1 cellular context compared by ENCODE assay signal in the genomic region with DNA sequence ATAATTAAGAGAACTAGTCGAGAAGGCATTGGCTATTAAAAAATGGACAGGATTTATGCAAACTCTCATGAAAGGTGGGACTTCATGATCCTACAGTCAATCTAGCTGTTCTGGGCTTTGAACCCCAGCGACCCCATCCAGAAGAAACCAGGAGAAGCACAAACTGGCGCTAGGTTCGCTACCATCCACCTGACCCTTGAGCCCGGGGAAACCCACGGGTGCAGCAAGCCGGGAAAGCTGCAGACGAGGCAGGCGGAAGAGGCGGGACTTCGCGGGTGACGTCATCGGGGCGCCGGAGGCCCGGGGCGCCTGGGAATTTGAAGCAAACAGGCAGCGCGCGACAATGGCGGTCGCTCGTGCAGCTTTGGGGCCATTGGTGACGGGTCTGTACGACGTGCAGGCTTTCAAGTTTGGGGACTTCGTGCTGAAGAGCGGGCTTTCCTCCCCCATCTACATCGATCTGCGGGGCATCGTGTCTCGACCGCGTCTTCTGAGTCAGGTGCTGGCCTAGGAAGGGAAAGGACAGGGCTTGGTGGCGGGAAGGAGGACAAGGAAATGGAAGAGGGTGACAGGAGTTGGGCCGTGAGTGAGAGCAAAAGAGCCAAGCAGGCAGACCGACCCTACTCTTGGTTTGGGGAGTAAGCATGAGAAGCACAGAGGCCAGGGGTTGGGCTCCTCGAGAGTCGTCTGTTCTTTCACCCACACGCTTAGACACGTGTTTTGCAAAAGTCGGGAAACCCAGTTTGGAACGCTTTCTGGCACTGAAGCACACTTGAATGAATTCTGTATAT.
TF ChIP-seq lines count a peak whose summit lies in the region.

A gene (plus strand): TSS at position 324 of the 791 bp plus-strand sequence. CDS start 20 bp downstream, at position 344.

TF ChIP-seq in HEK293, 187 proteins besides CTCF, POLR2A, EP300 and RAD21 (continued from another document and continues in another):
- TF ChIP-seq, protein P1, sequence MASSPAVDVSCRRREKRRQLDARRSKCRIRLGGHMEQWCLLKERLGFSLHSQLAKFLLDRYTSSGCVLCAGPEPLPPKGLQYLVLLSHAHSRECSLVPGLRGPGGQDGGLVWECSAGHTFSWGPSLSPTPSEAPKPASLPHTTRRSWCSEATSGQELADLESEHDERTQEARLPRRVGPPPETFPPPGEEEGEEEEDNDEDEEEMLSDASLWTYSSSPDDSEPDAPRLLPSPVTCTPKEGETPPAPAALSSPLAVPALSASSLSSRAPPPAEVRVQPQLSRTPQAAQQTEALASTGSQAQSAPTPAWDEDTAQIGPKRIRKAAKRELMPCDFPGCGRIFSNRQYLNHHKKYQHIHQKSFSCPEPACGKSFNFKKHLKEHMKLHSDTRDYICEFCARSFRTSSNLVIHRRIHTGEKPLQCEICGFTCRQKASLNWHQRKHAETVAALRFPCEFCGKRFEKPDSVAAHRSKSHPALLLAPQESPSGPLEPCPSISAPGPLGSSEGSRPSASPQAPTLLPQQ (tag by site-specific recombination; IDR thresholded peaks at IDR 0.05) = peak; percentile 58; the same call in 1 of the 2 replicates
- TF ChIP-seq ZFP3 (tag by site-specific recombination; IDR thresholded peaks at IDR 0.05; ENCODE audit: low read depth) (no peak), ZNF391 (tag by site-specific recombination; IDR thresholded peaks at IDR 0.05; ENCODE audit: borderline replicate concordance, low read depth) (peak; percentile 30; the same call in 1 of the 2 replicates), ZNF529 (tag by site-specific recombination; IDR thresholded peaks at IDR 0.05; ENCODE audit: insufficient replicate concordance) (no peak), ZBTB8A (tag by site-specific recombination; IDR thresholded peaks at IDR 0.05) (peak; percentile 87), ZNF423 (tag by site-specific recombination; IDR thresholded peaks at IDR 0.05) (no peak), ZNF184 (tag by site-specific recombination; IDR thresholded peaks at IDR 0.05) (no peak), ZNF394 (tag by site-specific recombination; IDR thresholded peaks at IDR 0.05; ENCODE audit: borderline replicate concordance) (peak; percentile 42; the same call in 1 of the 2 replicates), ZNF350 (tag by site-specific recombination; IDR thresholded peaks at IDR 0.05) (no peak), YY2 (tag by site-specific recombination; IDR thresholded peaks at IDR 0.05) (peak; percentile 93), ZNF596 (tag by site-specific recombination; IDR thresholded peaks at IDR 0.05) (no peak), TRIM28 (IDR thresholded peaks at IDR 0.05; ENCODE audit: borderline replicate concordance, low read length) (peak; percentile 65; the same call in 1 of the 2 replicates), ZNF76 (tag by site-specific recombination; IDR thresholded peaks at IDR 0.05; ENCODE audit: borderline replicate concordance, low read depth) (peak; percentile 90), ZNF501 (tag by site-specific recombination; IDR thresholded peaks at IDR 0.05) (peak; percentile 86), SP7 (tag by site-specific recombination; IDR thresholded peaks at IDR 0.05) (peak; percentile 61; the same call in 1 of the 2 replicates), SCRT1 (tag by site-specific recombination; IDR thresholded peaks at IDR 0.05; ENCODE audit: borderline replicate concordance) (no peak), ZNF660 (tag by site-specific recombination; IDR thresholded peaks at IDR 0.05) (peak; percentile 63), ZNF223 (tag by site-specific recombination; IDR thresholded peaks at IDR 0.05) (no peak), KLF16 (tag by site-specific recombination; IDR thresholded peaks at IDR 0.05) (peak; percentile 59; the same call in 1 of the 2 replicates), ZNF521 (tag by site-specific recombination; IDR thresholded peaks at IDR 0.05) (no peak), ZNF561 (tag by site-specific recombination; IDR thresholded peaks at IDR 0.05; ENCODE audit: borderline replicate concordance) (peak; percentile 51; the same call in 1 of the 2 replicates), SCRT2 (tag by site-specific recombination; IDR thresholded peaks at IDR 0.05) (peak; percentile 90), ZNF274 (IDR thresholded peaks at IDR 0.05; ENCODE audit: low read length) (no peak), ZNF274 (tag by site-specific recombination; IDR thresholded peaks at IDR 0.05; ENCODE audit: borderline replicate concordance) (no peak), ZNF366 (tag by site-specific recombination; conservative IDR thresholded peaks at IDR 0.05) (peak; percentile 43), ZNF169 (tag by site-specific recombination; IDR thresholded peaks at IDR 0.05) (no peak), ZNF16 (tag by site-specific recombination; IDR thresholded peaks at IDR 0.05; ENCODE audit: low read depth) (no peak), ZNF629 (tag by site-specific recombination; IDR thresholded peaks at IDR 0.05) (peak; percentile 97), YY1 (tag by site-specific recombination; IDR thresholded peaks at IDR 0.05) (peak; percentile 95), ZNF2 (tag by site-specific recombination; IDR thresholded peaks at IDR 0.05) (peak; percentile 92), EGR2 (tag by site-specific recombination; IDR thresholded peaks at IDR 0.05; ENCODE audit: low read depth) (no peak)
- TF ChIP-seq, protein P2, sequence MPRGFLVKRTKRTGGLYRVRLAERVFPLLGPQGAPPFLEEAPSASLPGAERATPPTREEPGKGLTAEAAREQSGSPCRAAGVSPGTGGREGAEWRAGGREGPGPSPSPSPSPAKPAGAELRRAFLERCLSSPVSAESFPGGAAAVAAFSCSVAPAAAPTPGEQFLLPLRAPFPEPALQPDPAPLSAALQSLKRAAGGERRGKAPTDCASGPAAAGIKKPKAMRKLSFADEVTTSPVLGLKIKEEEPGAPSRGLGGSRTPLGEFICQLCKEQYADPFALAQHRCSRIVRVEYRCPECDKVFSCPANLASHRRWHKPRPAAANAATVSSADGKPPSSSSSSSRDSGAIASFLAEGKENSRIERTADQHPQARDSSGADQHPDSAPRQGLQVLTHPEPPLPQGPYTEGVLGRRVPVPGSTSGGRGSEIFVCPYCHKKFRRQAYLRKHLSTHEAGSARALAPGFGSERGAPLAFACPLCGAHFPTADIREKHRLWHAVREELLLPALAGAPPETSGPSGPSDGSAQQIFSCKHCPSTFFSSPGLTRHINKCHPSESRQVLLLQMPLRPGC (tag by site-specific recombination; IDR thresholded peaks at IDR 0.05) = no peak
- TF ChIP-seq, protein P3, sequence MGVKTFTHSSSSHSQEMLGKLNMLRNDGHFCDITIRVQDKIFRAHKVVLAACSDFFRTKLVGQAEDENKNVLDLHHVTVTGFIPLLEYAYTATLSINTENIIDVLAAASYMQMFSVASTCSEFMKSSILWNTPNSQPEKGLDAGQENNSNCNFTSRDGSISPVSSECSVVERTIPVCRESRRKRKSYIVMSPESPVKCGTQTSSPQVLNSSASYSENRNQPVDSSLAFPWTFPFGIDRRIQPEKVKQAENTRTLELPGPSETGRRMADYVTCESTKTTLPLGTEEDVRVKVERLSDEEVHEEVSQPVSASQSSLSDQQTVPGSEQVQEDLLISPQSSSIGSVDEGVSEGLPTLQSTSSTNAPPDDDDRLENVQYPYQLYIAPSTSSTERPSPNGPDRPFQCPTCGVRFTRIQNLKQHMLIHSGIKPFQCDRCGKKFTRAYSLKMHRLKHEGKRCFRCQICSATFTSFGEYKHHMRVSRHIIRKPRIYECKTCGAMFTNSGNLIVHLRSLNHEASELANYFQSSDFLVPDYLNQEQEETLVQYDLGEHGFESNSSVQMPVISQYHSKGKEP (tag by site-specific recombination; IDR thresholded peaks at IDR 0.05) = 0 out of 2 replicates have a peak, but pooled peaks have one; percentile 10
- TF ChIP-seq, protein P4, sequence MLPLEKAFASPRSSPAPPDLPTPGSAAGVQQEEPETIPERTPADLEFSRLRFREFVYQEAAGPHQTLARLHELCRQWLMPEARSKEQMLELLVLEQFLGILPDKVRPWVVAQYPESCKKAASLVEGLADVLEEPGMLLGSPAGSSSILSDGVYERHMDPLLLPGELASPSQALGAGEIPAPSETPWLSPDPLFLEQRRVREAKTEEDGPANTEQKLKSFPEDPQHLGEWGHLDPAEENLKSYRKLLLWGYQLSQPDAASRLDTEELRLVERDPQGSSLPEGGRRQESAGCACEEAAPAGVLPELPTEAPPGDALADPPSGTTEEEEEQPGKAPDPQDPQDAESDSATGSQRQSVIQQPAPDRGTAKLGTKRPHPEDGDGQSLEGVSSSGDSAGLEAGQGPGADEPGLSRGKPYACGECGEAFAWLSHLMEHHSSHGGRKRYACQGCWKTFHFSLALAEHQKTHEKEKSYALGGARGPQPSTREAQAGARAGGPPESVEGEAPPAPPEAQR (tag by site-specific recombination; IDR thresholded peaks at IDR 0.05) = 0 out of 2 replicates have a peak, but pooled peaks have one; percentile 58
- TF ChIP-seq, protein P5, sequence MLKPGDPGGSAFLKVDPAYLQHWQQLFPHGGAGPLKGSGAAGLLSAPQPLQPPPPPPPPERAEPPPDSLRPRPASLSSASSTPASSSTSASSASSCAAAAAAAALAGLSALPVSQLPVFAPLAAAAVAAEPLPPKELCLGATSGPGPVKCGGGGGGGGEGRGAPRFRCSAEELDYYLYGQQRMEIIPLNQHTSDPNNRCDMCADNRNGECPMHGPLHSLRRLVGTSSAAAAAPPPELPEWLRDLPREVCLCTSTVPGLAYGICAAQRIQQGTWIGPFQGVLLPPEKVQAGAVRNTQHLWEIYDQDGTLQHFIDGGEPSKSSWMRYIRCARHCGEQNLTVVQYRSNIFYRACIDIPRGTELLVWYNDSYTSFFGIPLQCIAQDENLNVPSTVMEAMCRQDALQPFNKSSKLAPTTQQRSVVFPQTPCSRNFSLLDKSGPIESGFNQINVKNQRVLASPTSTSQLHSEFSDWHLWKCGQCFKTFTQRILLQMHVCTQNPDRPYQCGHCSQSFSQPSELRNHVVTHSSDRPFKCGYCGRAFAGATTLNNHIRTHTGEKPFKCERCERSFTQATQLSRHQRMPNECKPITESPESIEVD (tag by site-specific recombination; IDR thresholded peaks at IDR 0.05) = no peak
- TF ChIP-seq, protein P6, sequence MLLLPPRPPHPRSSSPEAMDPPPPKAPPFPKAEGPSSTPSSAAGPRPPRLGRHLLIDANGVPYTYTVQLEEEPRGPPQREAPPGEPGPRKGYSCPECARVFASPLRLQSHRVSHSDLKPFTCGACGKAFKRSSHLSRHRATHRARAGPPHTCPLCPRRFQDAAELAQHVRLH (tag by site-specific recombination; IDR thresholded peaks at IDR 0.05) = peak; percentile 32; the same call in 1 of the 2 replicates
- TF ChIP-seq, protein P7, sequence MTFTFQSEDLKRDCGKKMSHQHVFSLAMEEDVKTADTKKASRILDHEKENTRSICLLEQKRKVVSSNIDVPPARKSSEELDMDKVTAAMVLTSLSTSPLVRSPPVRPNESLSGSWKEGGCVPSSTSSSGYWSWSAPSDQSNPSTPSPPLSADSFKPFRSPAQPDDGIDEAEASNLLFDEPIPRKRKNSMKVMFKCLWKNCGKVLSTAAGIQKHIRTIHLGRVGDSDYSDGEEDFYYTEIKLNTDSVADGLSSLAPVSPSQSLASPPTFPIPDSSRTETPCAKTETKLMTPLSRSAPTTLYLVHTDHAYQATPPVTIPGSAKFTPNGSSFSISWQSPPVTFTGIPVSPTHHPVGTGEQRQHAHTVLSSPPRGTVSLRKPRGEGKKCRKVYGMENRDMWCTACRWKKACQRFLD (tag by site-specific recombination; IDR thresholded peaks at IDR 0.05) = no peak
- TF ChIP-seq, protein P8, sequence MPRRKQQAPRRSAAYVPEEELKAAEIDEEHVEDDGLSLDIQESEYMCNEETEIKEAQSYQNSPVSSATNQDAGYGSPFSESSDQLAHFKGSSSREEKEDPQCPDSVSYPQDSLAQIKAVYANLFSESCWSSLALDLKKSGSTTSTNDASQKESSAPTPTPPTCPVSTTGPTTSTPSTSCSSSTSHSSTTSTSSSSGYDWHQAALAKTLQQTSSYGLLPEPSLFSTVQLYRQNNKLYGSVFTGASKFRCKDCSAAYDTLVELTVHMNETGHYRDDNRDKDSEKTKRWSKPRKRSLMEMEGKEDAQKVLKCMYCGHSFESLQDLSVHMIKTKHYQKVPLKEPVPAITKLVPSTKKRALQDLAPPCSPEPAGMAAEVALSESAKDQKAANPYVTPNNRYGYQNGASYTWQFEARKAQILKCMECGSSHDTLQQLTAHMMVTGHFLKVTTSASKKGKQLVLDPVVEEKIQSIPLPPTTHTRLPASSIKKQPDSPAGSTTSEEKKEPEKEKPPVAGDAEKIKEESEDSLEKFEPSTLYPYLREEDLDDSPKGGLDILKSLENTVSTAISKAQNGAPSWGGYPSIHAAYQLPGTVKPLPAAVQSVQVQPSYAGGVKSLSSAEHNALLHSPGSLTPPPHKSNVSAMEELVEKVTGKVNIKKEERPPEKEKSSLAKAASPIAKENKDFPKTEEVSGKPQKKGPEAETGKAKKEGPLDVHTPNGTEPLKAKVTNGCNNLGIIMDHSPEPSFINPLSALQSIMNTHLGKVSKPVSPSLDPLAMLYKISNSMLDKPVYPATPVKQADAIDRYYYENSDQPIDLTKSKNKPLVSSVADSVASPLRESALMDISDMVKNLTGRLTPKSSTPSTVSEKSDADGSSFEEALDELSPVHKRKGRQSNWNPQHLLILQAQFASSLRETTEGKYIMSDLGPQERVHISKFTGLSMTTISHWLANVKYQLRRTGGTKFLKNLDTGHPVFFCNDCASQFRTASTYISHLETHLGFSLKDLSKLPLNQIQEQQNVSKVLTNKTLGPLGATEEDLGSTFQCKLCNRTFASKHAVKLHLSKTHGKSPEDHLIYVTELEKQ (tag by site-specific recombination; IDR thresholded peaks at IDR 0.05; ENCODE audit: borderline replicate concordance) = peak; percentile 14; the same call in 1 of the 2 replicates
- TF ChIP-seq, protein P9, sequence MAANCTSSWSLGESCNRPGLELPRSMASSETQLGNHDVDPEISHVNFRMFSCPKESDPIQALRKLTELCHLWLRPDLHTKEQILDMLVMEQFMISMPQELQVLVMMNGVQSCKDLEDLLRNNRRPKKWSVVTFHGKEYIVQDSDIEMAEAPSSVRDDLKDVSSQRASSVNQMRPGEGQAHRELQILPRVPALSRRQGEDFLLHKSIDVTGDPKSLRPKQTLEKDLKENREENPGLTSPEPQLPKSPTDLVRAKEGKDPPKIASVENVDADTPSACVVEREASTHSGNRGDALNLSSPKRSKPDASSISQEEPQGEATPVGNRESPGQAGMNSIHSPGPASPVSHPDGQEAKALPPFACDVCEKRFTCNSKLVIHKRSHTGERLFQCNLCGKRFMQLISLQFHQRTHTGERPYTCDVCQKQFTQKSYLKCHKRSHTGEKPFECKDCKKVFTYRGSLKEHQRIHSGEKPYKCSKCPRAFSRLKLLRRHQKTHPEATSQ (tag by site-specific recombination; IDR thresholded peaks at IDR 0.05) = 0 out of 2 replicates have a peak, but pooled peaks have one; percentile 21
- TF ChIP-seq, protein P10, sequence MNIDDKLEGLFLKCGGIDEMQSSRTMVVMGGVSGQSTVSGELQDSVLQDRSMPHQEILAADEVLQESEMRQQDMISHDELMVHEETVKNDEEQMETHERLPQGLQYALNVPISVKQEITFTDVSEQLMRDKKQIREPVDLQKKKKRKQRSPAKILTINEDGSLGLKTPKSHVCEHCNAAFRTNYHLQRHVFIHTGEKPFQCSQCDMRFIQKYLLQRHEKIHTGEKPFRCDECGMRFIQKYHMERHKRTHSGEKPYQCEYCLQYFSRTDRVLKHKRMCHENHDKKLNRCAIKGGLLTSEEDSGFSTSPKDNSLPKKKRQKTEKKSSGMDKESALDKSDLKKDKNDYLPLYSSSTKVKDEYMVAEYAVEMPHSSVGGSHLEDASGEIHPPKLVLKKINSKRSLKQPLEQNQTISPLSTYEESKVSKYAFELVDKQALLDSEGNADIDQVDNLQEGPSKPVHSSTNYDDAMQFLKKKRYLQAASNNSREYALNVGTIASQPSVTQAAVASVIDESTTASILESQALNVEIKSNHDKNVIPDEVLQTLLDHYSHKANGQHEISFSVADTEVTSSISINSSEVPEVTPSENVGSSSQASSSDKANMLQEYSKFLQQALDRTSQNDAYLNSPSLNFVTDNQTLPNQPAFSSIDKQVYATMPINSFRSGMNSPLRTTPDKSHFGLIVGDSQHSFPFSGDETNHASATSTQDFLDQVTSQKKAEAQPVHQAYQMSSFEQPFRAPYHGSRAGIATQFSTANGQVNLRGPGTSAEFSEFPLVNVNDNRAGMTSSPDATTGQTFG (tag by site-specific recombination; IDR thresholded peaks at IDR 0.05; ENCODE audit: borderline replicate concordance) = no peak
